ENCODE assay signal across 23 cellular contexts in the genomic region with DNA sequence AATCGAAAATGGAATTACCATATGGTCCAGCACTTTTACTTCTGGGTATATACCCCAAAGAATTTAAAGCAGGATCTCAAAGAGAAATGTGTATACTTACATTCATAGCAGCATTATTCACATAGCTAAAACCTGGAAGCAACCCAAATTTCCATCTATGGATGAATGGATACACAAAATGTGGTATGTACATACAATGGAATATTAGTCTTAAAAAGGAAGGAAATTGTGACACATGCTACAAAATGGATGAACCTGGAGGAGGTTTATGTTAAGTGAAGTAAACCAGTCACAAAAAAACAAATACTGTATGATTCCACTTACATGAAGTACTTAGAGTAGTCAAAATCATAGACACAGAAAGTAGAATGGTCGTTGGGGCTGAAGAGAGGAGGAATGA.
A peak's percentile ranks its signal among the peaks of the same experiment; 100 is the strongest.
DNase-seq lines count a peak whose midpoint lies in the region; ATAC-seq, FAIRE-seq and TF ChIP-seq lines count a peak whose summit lies in the region.
"Had no signal": no experiment of that assay in that cellular context is flagged by ENCODE, and none has a peak within 500 bp of the region (broad histone marks: within the 10 kb centered on the region; RNA-seq: fewer than 3 reads in every experiment).

No MANE protein-coding gene starts in this region.

- DNase-seq in ELR (ENCODE audit: low read depth) (peak; percentile 10), bronchial epithelial cell (ENCODE audit: low read depth) (peak; percentile 21), glomerular endothelial cell (ENCODE audit: extremely low read depth, low read depth, low spot score) (peak; percentile 80), renal cortical epithelial cell (ENCODE audit: low read depth) (peak; percentile 18), SHP77 treated with DMSO at 0.1 percent for 48 hours (lab: John Stamatoyannopoulos, UW) (no peak), SW 1271 (lab: John Stamatoyannopoulos, UW) (no peak)
- DNase-seq: CD4-positive, CD25-positive, alpha-beta regulatory T cell; DMS79 treated with DMSO at 0.1 percent for 48 hours; KG1; NCI-H1105; NCI-H2081; NCI-H2171; NCI-H524 treated with DMSO at 0.1 percent for 48 hours; NCI-H82; Peyer's patch had no signal

- no peak for ATAC-seq in GM19023 (IDR thresholded peaks at IDR 0.05; ENCODE audit: unreplicated experiment)
- no peak for ATAC-seq in HG02588 (IDR thresholded peaks at IDR 0.05; ENCODE audit: unreplicated experiment)
- ATAC-seq: A549, HepG2 had no signal

- no peaks in the 10 kb centered on the region for H3K27me3 ChIP-seq in bronchial epithelial cell (ENCODE audit: control insufficient read depth, insufficient read depth, low read length)
- H3K27me3 ChIP-seq: Peyer's patch, SJSA1 had no signal

- no peak overlapping the region for H3K4me3 ChIP-seq in bronchial epithelial cell (ENCODE audit: low read depth, low read length)
- H3K4me3 ChIP-seq: A549, Peyer's patch, SJSA1 had no signal

- FAIRE-seq in bronchial epithelial cell (lab: Jason Lieb, UNC) = no peak
- FAIRE-seq: A549, G401.6, GM12892, H1, HepG2 had no signal

- TF ChIP-seq CTCF in bronchial epithelial cell (IDR thresholded peaks at IDR 0.05; ENCODE audit: insufficient read depth, low read length, severe bottlenecking) = no peak

- no peaks in the 10 kb centered on the region for H3K36me3 ChIP-seq in bronchial epithelial cell (ENCODE audit: control insufficient read depth, insufficient read depth, low read length)
- H3K36me3 ChIP-seq: Peyer's patch, SJSA1 had no signal

Comparison
In these comparisons a context has a peak if more than half of its experiments do, and no peak if none do; other contexts are left out.
1. DNase-seq: peak in ELR (single experiment), bronchial epithelial cell (single experiment), glomerular endothelial cell (single experiment) and renal cortical epithelial cell (single experiment); none in SHP77 treated with DMSO at 0.1 percent for 48 hours (single experiment) and SW 1271 (0 of 2).